Comparison of ENCODE assay signal across 1 cellular context in the genomic region with DNA sequence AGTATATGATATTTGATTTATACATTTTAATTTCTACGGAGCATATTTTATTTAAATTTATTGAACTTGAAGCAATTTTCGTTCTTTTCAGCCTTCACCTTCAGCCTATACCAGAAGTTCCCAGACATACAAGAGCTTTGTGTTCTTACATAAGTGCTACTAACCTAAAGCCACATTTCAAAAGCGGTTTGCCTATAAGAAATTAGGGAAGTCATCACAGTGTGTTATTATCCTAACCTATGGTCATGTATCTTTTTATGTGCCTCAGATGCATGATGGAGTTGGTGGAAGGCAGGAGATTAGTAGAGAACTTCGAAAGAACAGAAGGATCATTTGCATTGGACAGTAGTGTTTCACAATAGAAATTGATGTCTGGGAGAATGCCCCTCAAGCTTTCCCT.
TF ChIP-seq lines count a peak whose summit lies in the region.

No MANE protein-coding gene starts in this region.

TF ChIP-seq in IMR-90, 13 proteins besides CTCF, POLR2A, EP300 and RAD21:
- TF ChIP-seq RCOR1 (IDR thresholded peaks at IDR 0.05; ENCODE audit: insufficient replicate concordance, low read length) (no peak), MAFK (IDR thresholded peaks at IDR 0.05; ENCODE audit: low read depth, low read length) (no peak), CHD1 (IDR thresholded peaks at IDR 0.05; ENCODE audit: low read depth, low read length) (no peak), SMC3 (IDR thresholded peaks at IDR 0.05; ENCODE audit: low read depth, low read length) (no peak), MAZ (IDR thresholded peaks at IDR 0.05; ENCODE audit: borderline replicate concordance, low read depth, low read length) (no peak)
- TF ChIP-seq, protein P1, sequence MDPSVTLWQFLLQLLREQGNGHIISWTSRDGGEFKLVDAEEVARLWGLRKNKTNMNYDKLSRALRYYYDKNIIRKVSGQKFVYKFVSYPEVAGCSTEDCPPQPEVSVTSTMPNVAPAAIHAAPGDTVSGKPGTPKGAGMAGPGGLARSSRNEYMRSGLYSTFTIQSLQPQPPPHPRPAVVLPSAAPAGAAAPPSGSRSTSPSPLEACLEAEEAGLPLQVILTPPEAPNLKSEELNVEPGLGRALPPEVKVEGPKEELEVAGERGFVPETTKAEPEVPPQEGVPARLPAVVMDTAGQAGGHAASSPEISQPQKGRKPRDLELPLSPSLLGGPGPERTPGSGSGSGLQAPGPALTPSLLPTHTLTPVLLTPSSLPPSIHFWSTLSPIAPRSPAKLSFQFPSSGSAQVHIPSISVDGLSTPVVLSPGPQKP (IDR thresholded peaks at IDR 0.05; ENCODE audit: borderline replicate concordance, low read depth, low read length): no peak
TF ChIP-seq in IMR-90: peak in this region for 0.
